8 cellular contexts compared by ENCODE assay signal in the genomic region with DNA sequence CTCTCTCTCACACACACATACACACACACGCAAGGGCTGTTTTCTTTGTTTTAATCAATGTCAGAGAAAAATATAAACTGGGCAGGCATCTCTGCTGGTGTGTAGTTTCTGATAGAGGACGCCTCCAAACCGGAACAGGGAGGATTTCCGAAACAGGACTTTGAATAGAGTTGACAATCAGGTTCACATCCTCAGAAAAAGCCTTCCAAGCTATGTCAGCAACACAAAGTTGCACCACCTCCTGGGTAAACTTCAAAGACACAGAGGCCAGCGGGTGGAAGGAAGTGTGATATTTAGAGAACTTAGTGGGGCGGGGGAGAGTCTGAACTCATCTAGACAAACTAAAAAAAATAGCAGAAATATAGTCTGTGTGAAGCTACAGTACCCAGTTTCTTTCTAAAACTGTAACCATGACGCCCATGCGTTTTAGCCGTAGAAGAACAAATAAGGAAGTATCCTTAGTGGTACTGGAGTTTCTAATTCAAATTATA. TPM values are rescaled to one million over a fixed set of nuclear protein-coding genes. Genes with fewer than 3 reads are reported as not detected.
A peak's percentile ranks its signal among the peaks of the same experiment; 100 is the strongest.
DNase-seq lines count a peak whose midpoint lies in the region; ATAC-seq and TF ChIP-seq lines count a peak whose summit lies in the region.

No MANE protein-coding gene starts in this region.

- peak; percentile 81 for DNase-seq in activated CD4-positive, alpha-beta T cell treated with anti-CD3 and anti-CD28 coated beads, Interleukin-2, amount 10 ng/mL, durations not matched to agents 7 days and 5 days
- peak; percentile 60 to 66 (median 60) for DNase-seq in effector memory CD4-positive, alpha-beta T cell
- DNase-seq in stimulated activated naive CD8-positive, alpha-beta T cell treated with anti-CD3 and anti-CD28 coated beads, Interleukin-15, amount 100 ng/mL, for 72 hours, result peak; percentile 58 to 76
- DNase-seq in OCI-M2 (lab: John Stamatoyannopoulos, UW; ENCODE audit: unreplicated experiment), result no peak

- H3K27me3 ChIP-seq in KMS-11 (ENCODE audit: insufficient read depth, low read depth), result no peaks in the 10 kb centered on the region
- no peaks in the 10 kb centered on the region for H3K27me3 ChIP-seq in effector memory CD4-positive, alpha-beta T cell (replicated peaks; ENCODE audit: control insufficient read depth, insufficient read depth, low read length, poor library complexity, severe bottlenecking)
- H3K27me3 ChIP-seq in mucosa of rectum (ENCODE audit: control insufficient read depth in 2 of 2, insufficient read depth in 2 of 2, low read length in 2 of 2), result peaks cover 7 to 10% of the 10 kb centered on the region in 2 donors

- H3K9ac ChIP-seq in KMS-11 (peak overlapping the region; percentile 65), mucosa of rectum (ENCODE audit: low read depth in 1 of 2, low read length in 2 of 2) (peak overlapping the region; percentile 41 to 47)

- H3K4me3 Mint-ChIP-seq in activated CD4-positive, alpha-beta T cell treated with anti-CD3 and anti-CD28 coated beads, Interleukin-2, amount 10 ng/mL, durations not matched to agents 7 days and 5 days, result peak overlapping the region; percentile 93
- peak overlapping the region; percentile 98 to 99 for H3K4me3 Mint-ChIP-seq in stimulated activated naive CD8-positive, alpha-beta T cell treated with anti-CD3 and anti-CD28 coated beads, Interleukin-15, amount 100 ng/mL, for 72 hours

- H3K36me3 Mint-ChIP-seq in activated CD4-positive, alpha-beta T cell treated with anti-CD3 and anti-CD28 coated beads, Interleukin-2, amount 10 ng/mL, durations not matched to agents 7 days and 5 days (ENCODE audit: low read depth), result peaks cover 26% of the 10 kb centered on the region

- H3K27ac ChIP-seq in KMS-11 (peak overlapping the region; percentile 70), mucosa of rectum (ENCODE audit: low read depth in 2 of 2, low read length in 2 of 2) (peak overlapping the region; percentile 63 to 86)
- peak overlapping the region; percentile 93 for H3K27ac ChIP-seq in effector memory CD4-positive, alpha-beta T cell (ENCODE audit: insufficient read depth, low read length, poor library complexity, severe bottlenecking)

- peak; percentile 27 for ATAC-seq in stimulated activated naive CD8-positive, alpha-beta T cell treated with anti-CD3 and anti-CD28 coated beads, Interleukin-15, amount 100 ng/mL, for 72 hours
- no peak for ATAC-seq in HG03108 (IDR thresholded peaks at IDR 0.05; ENCODE audit: unreplicated experiment)

- H3K4me2 ChIP-seq in KMS-11, result peak overlapping the region; percentile 88

- H3K36me3 ChIP-seq in KMS-11 (ENCODE audit: insufficient read depth), result no peaks in the 10 kb centered on the region; the same call in 1 of the 2 replicates
- no peaks in the 10 kb centered on the region for H3K36me3 ChIP-seq in effector memory CD4-positive, alpha-beta T cell (ENCODE audit: control insufficient read depth, insufficient read depth, low read length)
- H3K36me3 ChIP-seq in mucosa of rectum (ENCODE audit: control insufficient read depth in 2 of 2, insufficient read depth in 2 of 2, low read length in 2 of 2), result no peaks in the 10 kb centered on the region

- H3K79me2 ChIP-seq in KMS-11 (ENCODE audit: insufficient read depth, low read depth), result peaks cover 53% of the 10 kb centered on the region

- H3K4me1 ChIP-seq in KMS-11 (ENCODE audit: low read depth, poor library complexity, severe bottlenecking), result peaks cover 52% of the 10 kb centered on the region
- H3K4me1 ChIP-seq in effector memory CD4-positive, alpha-beta T cell (ENCODE audit: control insufficient read depth, insufficient read depth, low read length, poor library complexity, severe bottlenecking), result peaks cover 23% of the 10 kb centered on the region
- H3K4me1 ChIP-seq in mucosa of rectum (ENCODE audit: control insufficient read depth in 2 of 2, insufficient read depth in 2 of 2, low read length in 2 of 2), result peaks cover 0 to 3% of the 10 kb centered on the region in 2 donors

- peaks cover 39% of the 10 kb centered on the region for H3K4me1 Mint-ChIP-seq in activated CD4-positive, alpha-beta T cell treated with anti-CD3 and anti-CD28 coated beads, Interleukin-2, amount 10 ng/mL, durations not matched to agents 7 days and 5 days
- H3K4me1 Mint-ChIP-seq in stimulated activated naive CD8-positive, alpha-beta T cell treated with anti-CD3 and anti-CD28 coated beads, Interleukin-15, amount 100 ng/mL, for 72 hours, result peaks cover 37% of the 10 kb centered on the region

- no peaks in the 10 kb centered on the region for H3K27me3 Mint-ChIP-seq in activated CD4-positive, alpha-beta T cell treated with anti-CD3 and anti-CD28 coated beads, Interleukin-2, amount 10 ng/mL, durations not matched to agents 7 days and 5 days
- no peaks in the 10 kb centered on the region for H3K27me3 Mint-ChIP-seq in stimulated activated naive CD8-positive, alpha-beta T cell treated with anti-CD3 and anti-CD28 coated beads, Interleukin-15, amount 100 ng/mL, for 72 hours

- H3K27ac Mint-ChIP-seq in activated CD4-positive, alpha-beta T cell treated with anti-CD3 and anti-CD28 coated beads, Interleukin-2, amount 10 ng/mL, durations not matched to agents 7 days and 5 days, result peak overlapping the region; percentile 94
- H3K27ac Mint-ChIP-seq in stimulated activated naive CD8-positive, alpha-beta T cell treated with anti-CD3 and anti-CD28 coated beads, Interleukin-15, amount 100 ng/mL, for 72 hours, result peak overlapping the region; percentile 98 to 99

- POLR2A ChIA-PET in activated CD4-positive, alpha-beta T cell treated with anti-CD3 and anti-CD28 coated beads, Interleukin-2, amount 10 ng/mL, durations not matched to agents 7 days and 5 days (lab: Charles Lee), result interaction anchor here (0.6 to 1.8 kb wide), 5 partner anchors 42 to 126 kb away, joined by 3 to 4 read pairs (median 3); no protein-coding TSS in a partner anchor

- H2AFZ ChIP-seq in KMS-11 (ENCODE audit: low read depth), result peak overlapping the region; percentile 71

- H4K20me1 ChIP-seq in KMS-11 (ENCODE audit: insufficient read depth), result no peaks in the 10 kb centered on the region

- peaks cover under 1% of the 10 kb centered on the region for H3K9me3 Mint-ChIP-seq in activated CD4-positive, alpha-beta T cell treated with anti-CD3 and anti-CD28 coated beads, Interleukin-2, amount 10 ng/mL, durations not matched to agents 7 days and 5 days
- peaks cover 0 to under 1% of the 10 kb centered on the region in 2 donors for H3K9me3 Mint-ChIP-seq in stimulated activated naive CD8-positive, alpha-beta T cell treated with anti-CD3 and anti-CD28 coated beads, Interleukin-15, amount 100 ng/mL, for 72 hours

- CTCF ChIA-PET in activated CD4-positive, alpha-beta T cell treated with anti-CD3 and anti-CD28 coated beads, Interleukin-2, amount 10 ng/mL, durations not matched to agents 7 days and 5 days (lab: Charles Lee), result interaction anchor here (0.6 to 2.4 kb wide), 6 partner anchors 11 to 74 kb away, joined by 3 to 7 read pairs (median 5); no protein-coding TSS in a partner anchor

- H3K4me3 ChIP-seq in GM08714 (ENCODE audit: low read length) (peak overlapping the region; percentile 93), KMS-11 (IDR thresholded peaks at IDR 0.05; ENCODE audit: insufficient read depth, low read depth, low read length) (no peak overlapping the region), mucosa of rectum (ENCODE audit: low read length in 2 of 2) (peak overlapping the region; percentile 59 to 90)
- H3K4me3 ChIP-seq in effector memory CD4-positive, alpha-beta T cell (ENCODE audit: insufficient read depth, low read depth, low read length, poor library complexity, severe bottlenecking), result peak overlapping the region; percentile 87

- no peak for TF ChIP-seq CTCF in KMS-11 (conservative IDR thresholded peaks at IDR 0.05; ENCODE audit: low read depth, low read length)

- H3K9me3 ChIP-seq in effector memory CD4-positive, alpha-beta T cell (ENCODE audit: control insufficient read depth, low read length), result no peaks in the 10 kb centered on the region
- no peaks in the 10 kb centered on the region for H3K9me3 ChIP-seq in mucosa of rectum (ENCODE audit: control insufficient read depth in 2 of 2, low read length in 2 of 2)

RNA-seq across cellular contexts. Expression of gene ST8SIA4, which starts 1.2 kb away (rescaled TPM):
- 10 to 100 TPM; 35.5 to 36.1 TPM for total RNA-seq in activated CD4-positive, alpha-beta T cell treated with anti-CD3 and anti-CD28 coated beads, Interleukin-2, amount 10 ng/mL, durations not matched to agents 7 days and 5 days
